ENCODE assay signal across 8 cellular contexts in genomic region chr5:134114886-134115805, GRCh38. TPM values are rescaled to one million over a fixed set of nuclear protein-coding genes. Genes with fewer than 3 reads are reported as not detected.
DNase-seq lines count a peak whose midpoint lies in the region; ATAC-seq and TF ChIP-seq lines count a peak whose summit lies in the region.

No MANE protein-coding gene starts in this region.

- 6 to 40% methylated on average over 2 to 57 of the region's 110 CpGs for WGBS in testis, 2 donors

- CTCF ChIA-PET in activated B cell treated with CpG ODN at 0.5 μM for 24 hours (lab: Charles Lee) = interaction anchor here (0.6 to 6.2 kb wide), 5 partner anchors 9 to 75 kb away, joined by 3 to 51 read pairs (median 11); no protein-coding TSS in a partner anchor

- ATAC-seq in HG02885 (IDR thresholded peaks at IDR 0.05; ENCODE audit: poor library complexity, unreplicated experiment) = peak; percentile 16
- no peak for ATAC-seq in activated B cell treated with CpG ODN at 0.5 μM for 24 hours (ENCODE audit: low read depth)
- peak; percentile 24 for ATAC-seq in central memory CD8-positive, alpha-beta T cell (replicated peaks; ENCODE audit: extremely low read depth, poor library complexity, severe bottlenecking)
- ATAC-seq in natural killer cell = peak; percentile 36 to 38 (median 38)
- ATAC-seq in sciatic nerve = no peak

- no peaks in the 10 kb centered on the region for H3K27me3 ChIP-seq in testis

- H3K27me3 Mint-ChIP-seq in activated B cell treated with CpG ODN at 0.5 μM for 24 hours (peaks cover 10% of the 10 kb centered on the region), natural killer cell (ENCODE audit: low read depth in 2 of 2) (peaks cover 0 to 4% of the 10 kb centered on the region in 2 donors)
- H3K27me3 Mint-ChIP-seq in central memory CD8-positive, alpha-beta T cell = no peaks in the 10 kb centered on the region

- peak overlapping the region; percentile 24 to 50 for H3K27ac ChIP-seq in testis

- H3K36me3 ChIP-seq in testis (ENCODE audit: low read depth, missing control alignments) = no peaks in the 10 kb centered on the region

- TF ChIP-seq POLR2A in testis (IDR thresholded peaks at IDR 0.05) = no peak

- no peak overlapping the region for H3K27ac Mint-ChIP-seq in activated B cell treated with CpG ODN at 0.5 μM for 24 hours
- peak overlapping the region; percentile 81 for H3K27ac Mint-ChIP-seq in central memory CD8-positive, alpha-beta T cell (ENCODE audit: low read depth)
- H3K27ac Mint-ChIP-seq in natural killer cell = peak overlapping the region; percentile 49 to 65

- peak overlapping the region; percentile 79 for H3K4me3 Mint-ChIP-seq in activated B cell treated with CpG ODN at 0.5 μM for 24 hours
- peak overlapping the region; percentile 88 for H3K4me3 Mint-ChIP-seq in central memory CD8-positive, alpha-beta T cell
- peak overlapping the region; percentile 70 for H3K4me3 Mint-ChIP-seq in natural killer cell

- H3K36me3 Mint-ChIP-seq in activated B cell treated with CpG ODN at 0.5 μM for 24 hours (ENCODE audit: low read depth) = peaks cover 2% of the 10 kb centered on the region
- H3K36me3 Mint-ChIP-seq in central memory CD8-positive, alpha-beta T cell (ENCODE audit: insufficient read depth) = peaks cover 58% of the 10 kb centered on the region
- no peaks in the 10 kb centered on the region for H3K36me3 Mint-ChIP-seq in natural killer cell

- intact Hi-C loops in activated B cell treated with CpG ODN at 0.5 μM for 24 hours (cut with micrococcal nuclease) = loop anchor here (1.0 to 2.0 kb wide), 3 partner anchors 15 to 25 kb away; no protein-coding TSS in a partner anchor
- intact Hi-C loops in natural killer cell (cut with micrococcal nuclease) = loop anchor here (2.0 kb wide), 2 partner anchors 14 to 18 kb away; no protein-coding TSS in a partner anchor
- intact Hi-C loops in testis (cut with DNase I; ENCODE audit: low total_unique reads) = no loop called here
- intact Hi-C loops in sciatic nerve (cut with DNase I) = no loop called here

- H3K4me1 Mint-ChIP-seq in activated B cell treated with CpG ODN at 0.5 μM for 24 hours (peaks cover 24% of the 10 kb centered on the region), natural killer cell (peaks cover 38 to 60% of the 10 kb centered on the region in 2 donors)
- peaks cover 66% of the 10 kb centered on the region for H3K4me1 Mint-ChIP-seq in central memory CD8-positive, alpha-beta T cell

- TF ChIP-seq CTCF in activated B cell treated with CpG ODN at 0.5 μM for 24 hours (IDR thresholded peaks at IDR 0.05) = no peak
- TF ChIP-seq CTCF in natural killer cell (IDR thresholded peaks at IDR 0.05) = no peak
- TF ChIP-seq CTCF in testis (IDR thresholded peaks at IDR 0.05) = no peak

- POLR2A ChIA-PET in activated B cell treated with CpG ODN at 0.5 μM for 24 hours (lab: Charles Lee) = interaction anchor here (1.0 to 5.2 kb wide), 6 partner anchors 9 to 111 kb away, joined by 3 to 61 read pairs (median 4); partner anchors contain the start of gene PPP2CA

- no peaks in the 10 kb centered on the region for H3K9me3 ChIP-seq in testis

- DNase-seq in Daoy (ENCODE audit: low read depth) (peak; percentile 55), activated B cell treated with CpG ODN at 0.5 μM for 24 hours (no peak), natural killer cell (peak; percentile 62), testis (peak; percentile 48), dermis blood vessel endothelial cell (no peak), sciatic nerve (ENCODE audit: low spot score) (no peak)
- DNase-seq in central memory CD8-positive, alpha-beta T cell (ENCODE audit: low spot score in 2 of 2) = peak; percentile 51 to 66

- peak overlapping the region; percentile 45 to 49 for H3K4me3 ChIP-seq in testis

- H3K9me3 Mint-ChIP-seq in activated B cell treated with CpG ODN at 0.5 μM for 24 hours = no peaks in the 10 kb centered on the region
- H3K9me3 Mint-ChIP-seq in central memory CD8-positive, alpha-beta T cell = no peaks in the 10 kb centered on the region
- H3K9me3 Mint-ChIP-seq in natural killer cell = no peaks in the 10 kb centered on the region

- H3K4me1 ChIP-seq in testis = no peaks in the 10 kb centered on the region

RNA-seq across cellular contexts. Expression of gene TCF7, which starts 0.7 kb away (rescaled TPM):
- total RNA-seq in Daoy (2014; rRNA removed; shearing (Covaris generic)) = 4.1 and 4.3 TPM in 2 replicates
- total RNA-seq in activated B cell treated with CpG ODN at 0.5 μM for 24 hours (13.2 and 15.8 TPM in 2 replicates), natural killer cell (100 to 1,000 TPM in 2 of 3 donors, 10 to 100 TPM in 1; 97.7 to 203 (median 158) TPM), testis (10 to 100 TPM; 15.2 to 16.1 TPM), dermis blood vessel endothelial cell (0.19 and 0.34 TPM in 2 replicates), sciatic nerve (8.5 TPM)
- polyA plus RNA-seq in testis (ENCODE audit: insufficient read depth, low read depth, low replicate concordance) = 9.9 TPM

Comparison
In these comparisons a context has a peak if more than half of its experiments do, and no peak if none do; other contexts are left out.
1. DNase-seq: peak in Daoy (single experiment), central memory CD8-positive, alpha-beta T cell (2 of 2), natural killer cell (single experiment) and testis (single experiment); none in activated B cell treated with CpG ODN at 0.5 μM for 24 hours (single experiment), dermis blood vessel endothelial cell (single experiment) and sciatic nerve (single experiment).
2. ATAC-seq: peak in HG02885 (single experiment), central memory CD8-positive, alpha-beta T cell (single experiment) and natural killer cell (3 of 3); none in activated B cell treated with CpG ODN at 0.5 μM for 24 hours (single experiment) and sciatic nerve (single experiment).
3. intact Hi-C loops: an anchor here in activated B cell treated with CpG ODN at 0.5 μM for 24 hours (1.0 to 2.0 kb wide) and natural killer cell (2.0 kb wide); none called in testis and sciatic nerve.
4. Peak in every context shown above with its lines, with median percentiles within 50 percentile points of each other: H3K4me3 Mint-ChIP-seq.